1 cellular context compared by ENCODE assay signal in genomic region chr5:10288600-10289213, GRCh38.
TF ChIP-seq lines count a peak whose summit lies in the region.

No MANE protein-coding gene starts in this region.

TF ChIP-seq in HEK293, 187 proteins besides CTCF, POLR2A, EP300 and RAD21 (continued from another document and continues in another):
- TF ChIP-seq EGR2 (tag by site-specific recombination; IDR thresholded peaks at IDR 0.05; ENCODE audit: low read depth) (peak; percentile 77), ZNF600 (tag by site-specific recombination; IDR thresholded peaks at IDR 0.05) (peak; percentile 50; the same call in 1 of the 2 replicates), ZNF658 (tag by site-specific recombination; IDR thresholded peaks at IDR 0.05) (no peak), PBX3 (CRISPR knock-in tag; IDR thresholded peaks at IDR 0.05) (no peak), ZNF280D (tag by site-specific recombination; IDR thresholded peaks at IDR 0.05) (no peak), ZNF561 (tag by site-specific recombination; IDR thresholded peaks at IDR 0.05; ENCODE audit: borderline replicate concordance) (peak; percentile 97), ZNF311 (tag by site-specific recombination; IDR thresholded peaks at IDR 0.05; ENCODE audit: borderline replicate concordance) (no peak), ZNF610 (tag by site-specific recombination; IDR thresholded peaks at IDR 0.05; ENCODE audit: borderline replicate concordance) (peak; percentile 62; the same call in 1 of the 2 replicates), HOXA7 (CRISPR knock-in tag; IDR thresholded peaks at IDR 0.05; ENCODE audit: borderline replicate concordance) (no peak), ZNF510 (tag by site-specific recombination; IDR thresholded peaks at IDR 0.05; ENCODE audit: insufficient replicate concordance) (peak; percentile 78), ZNF677 (tag by site-specific recombination; IDR thresholded peaks at IDR 0.05) (peak; percentile 66; the same call in 1 of the 2 replicates), ZBTB7A (tag by site-specific recombination; IDR thresholded peaks at IDR 0.05; ENCODE audit: low read depth) (no peak), ZNF391 (tag by site-specific recombination; IDR thresholded peaks at IDR 0.05; ENCODE audit: borderline replicate concordance, low read depth) (no peak), OVOL3 (tag by site-specific recombination; IDR thresholded peaks at IDR 0.05) (0 out of 2 replicates have a peak, but pooled peaks have one; percentile 54), ZNF169 (tag by site-specific recombination; IDR thresholded peaks at IDR 0.05) (no peak), ZNF623 (tag by site-specific recombination; IDR thresholded peaks at IDR 0.05) (0 out of 2 replicates have a peak, but pooled peaks have one; percentile 6), ZNF660 (tag by site-specific recombination; IDR thresholded peaks at IDR 0.05) (no peak; the same call in none of the 2 replicates), BCL11B (tag by site-specific recombination; IDR thresholded peaks at IDR 0.05; ENCODE audit: low read depth) (no peak), ZNF626 (tag by site-specific recombination; IDR thresholded peaks at IDR 0.05) (peak; percentile 90; the same call in 1 of the 2 replicates), ZNF354C (tag by site-specific recombination; IDR thresholded peaks at IDR 0.05; ENCODE audit: borderline replicate concordance, low read depth) (no peak), ZSCAN23 (tag by site-specific recombination; IDR thresholded peaks at IDR 0.05) (no peak), PATZ1 (tag by site-specific recombination; IDR thresholded peaks at IDR 0.05) (no peak), ZNF350 (tag by site-specific recombination; IDR thresholded peaks at IDR 0.05) (peak; percentile 86), AEBP2 (tag by site-specific recombination; IDR thresholded peaks at IDR 0.05; ENCODE audit: borderline replicate concordance) (no peak), ZNF629 (tag by site-specific recombination; IDR thresholded peaks at IDR 0.05) (0 out of 2 replicates have a peak, but pooled peaks have one; percentile 32), ZNF16 (tag by site-specific recombination; IDR thresholded peaks at IDR 0.05; ENCODE audit: low read depth) (no peak), WT1 (tag by site-specific recombination; IDR thresholded peaks at IDR 0.05) (no peak; the same call in 1 of the 2 replicates), ZNF624 (tag by site-specific recombination; IDR thresholded peaks at IDR 0.05) (peak; percentile 81; the same call in 1 of the 2 replicates), ZNF513 (tag by site-specific recombination; IDR thresholded peaks at IDR 0.05) (no peak), ZNF473 (tag by site-specific recombination; IDR thresholded peaks at IDR 0.05) (0 out of 2 replicates have a peak, but pooled peaks have one; percentile 31), ZNF274 (IDR thresholded peaks at IDR 0.05; ENCODE audit: low read length) (no peak), ZNF274 (tag by site-specific recombination; IDR thresholded peaks at IDR 0.05; ENCODE audit: borderline replicate concordance) (no peak), GLI2 (tag by site-specific recombination; IDR thresholded peaks at IDR 0.05; ENCODE audit: borderline replicate concordance, low read depth) (no peak), ZNF639 (tag by site-specific recombination; IDR thresholded peaks at IDR 0.05) (no peak), ZNF621 (tag by site-specific recombination; IDR thresholded peaks at IDR 0.05) (no peak), ZNF768 (tag by site-specific recombination; IDR thresholded peaks at IDR 0.05) (no peak), ZIC2 (tag by site-specific recombination; IDR thresholded peaks at IDR 0.05) (peak; percentile 94), ZNF747 (tag by site-specific recombination; IDR thresholded peaks at IDR 0.05) (no peak), ZBTB8A (tag by site-specific recombination; IDR thresholded peaks at IDR 0.05) (peak; percentile 72), ZNF211 (tag by site-specific recombination; IDR thresholded peaks at IDR 0.05; ENCODE audit: low read depth) (no peak), OSR2 (tag by site-specific recombination; IDR thresholded peaks at IDR 0.05) (peak; percentile 53; the same call in 1 of the 2 replicates), ZNF24 (tag by site-specific recombination; IDR thresholded peaks at IDR 0.05) (no peak), ZNF202 (tag by site-specific recombination; IDR thresholded peaks at IDR 0.05; ENCODE audit: borderline replicate concordance) (no peak), ZNF138 (tag by site-specific recombination; IDR thresholded peaks at IDR 0.05; ENCODE audit: borderline replicate concordance) (no peak), ZNF148 (tag by site-specific recombination; IDR thresholded peaks at IDR 0.05; ENCODE audit: borderline replicate concordance) (no peak), ZNF501 (tag by site-specific recombination; IDR thresholded peaks at IDR 0.05) (peak; percentile 76), BCL6B (tag by site-specific recombination; IDR thresholded peaks at IDR 0.05) (peak; percentile 79)
